In genomic region chr12:2876431-2877046, GRCh38 we compare ENCODE assay signal across 8 cellular contexts. TPM values are rescaled to one million over a fixed set of nuclear protein-coding genes. Genes with fewer than 3 reads are reported as not detected.
DNase-seq lines count a peak whose midpoint lies in the region; ATAC-seq and TF ChIP-seq lines count a peak whose summit lies in the region.

No MANE protein-coding gene starts in this region.

- H3K27ac Mint-ChIP-seq in HFFc6 = peak overlapping the region; percentile 81
- H3K27ac Mint-ChIP-seq in stimulated activated naive B cell treated with anti-CD40 and anti-IgM and Interleukin-4, amounts not matched to agents 10 μg/mL and 1 μg/mL and 100 μg/mL, for 72 hours = peak overlapping the region; percentile 85

- peak; percentile 21 to 27 for DNase-seq in stimulated activated CD4-positive, alpha-beta T cell treated with anti-CD3 and anti-CD28 coated beads, Interleukin-2, amount 100 ng/mL, for 48 hours
- no peak for DNase-seq in stimulated activated CD4-positive, alpha-beta T cell treated with anti-CD3 and anti-CD28 coated beads, Interleukin-4, amount 100 ng/mL, for 4 hours
- peak; percentile 13 for DNase-seq in HFFc6
- DNase-seq in NCI-H146 treated with DMSO at 0.1 percent for 48 hours (lab: John Stamatoyannopoulos, UW; ENCODE audit: unreplicated experiment) = peak; percentile 4
- no peak for DNase-seq in ascending aorta (ENCODE audit: low spot score in 2 of 2)
- peak; percentile 51 for DNase-seq in iPS-NIHi7 (ENCODE audit: extremely low spot score)
- DNase-seq in stimulated activated naive B cell treated with anti-CD40 and anti-IgM and Interleukin-4, amounts not matched to agents 10 μg/mL and 1 μg/mL and 100 μg/mL, for 72 hours = peak; percentile 20
- no peak for DNase-seq in NCI-H2029 (lab: John Stamatoyannopoulos, UW)

- TF ChIP-seq CTCF in HFFc6 (IDR thresholded peaks at IDR 0.05) (no peak), ascending aorta (IDR thresholded peaks at IDR 0.05) (no peak)

- H3K27ac ChIP-seq in ascending aorta = peak overlapping the region in 1 of 2 donors; percentile 96

- peaks cover 19% of the 10 kb centered on the region for H3K4me1 Mint-ChIP-seq in HFFc6 (ENCODE audit: low read depth)
- H3K4me1 Mint-ChIP-seq in stimulated activated naive B cell treated with anti-CD40 and anti-IgM and Interleukin-4, amounts not matched to agents 10 μg/mL and 1 μg/mL and 100 μg/mL, for 72 hours = peaks cover 14 to 32% of the 10 kb centered on the region in 2 donors

- peak overlapping the region; percentile 94 to 99 for H3K4me3 ChIP-seq in ascending aorta

- H3K36me3 Mint-ChIP-seq in HFFc6 (ENCODE audit: low read depth) = peaks cover 5% of the 10 kb centered on the region; the same call in 1 of the 2 replicates
- H3K36me3 Mint-ChIP-seq in stimulated activated naive B cell treated with anti-CD40 and anti-IgM and Interleukin-4, amounts not matched to agents 10 μg/mL and 1 μg/mL and 100 μg/mL, for 72 hours = peaks cover 4 to 7% of the 10 kb centered on the region in 2 donors

- no peaks in the 10 kb centered on the region for H3K36me3 ChIP-seq in ascending aorta

- H3K4me1 ChIP-seq in ascending aorta = peaks cover 0 to 16% of the 10 kb centered on the region in 2 donors

- no peaks in the 10 kb centered on the region for H3K9me3 Mint-ChIP-seq in HFFc6
- no peaks in the 10 kb centered on the region for H3K9me3 Mint-ChIP-seq in stimulated activated naive B cell treated with anti-CD40 and anti-IgM and Interleukin-4, amounts not matched to agents 10 μg/mL and 1 μg/mL and 100 μg/mL, for 72 hours

- H3K27me3 ChIP-seq in ascending aorta = no peaks in the 10 kb centered on the region

- H3K27me3 Mint-ChIP-seq in HFFc6 (ENCODE audit: insufficient read depth) = peaks cover 4% of the 10 kb centered on the region; the same call in 1 of the 2 replicates
- no peaks in the 10 kb centered on the region for H3K27me3 Mint-ChIP-seq in stimulated activated naive B cell treated with anti-CD40 and anti-IgM and Interleukin-4, amounts not matched to agents 10 μg/mL and 1 μg/mL and 100 μg/mL, for 72 hours

- ATAC-seq in stimulated activated naive B cell treated with anti-CD40 and anti-IgM and Interleukin-4, amounts not matched to agents 10 μg/mL and 1 μg/mL and 100 μg/mL, for 72 hours (replicated peaks) = peak; percentile 61 to 68

- intact Hi-C loops in ascending aorta (cut with DNase I) = loop anchor here (1.0 to 5.0 kb wide), 2 partner anchors 14 to 81 kb away; partner anchors contain the start of genes TEAD4 and TULP3

- peak overlapping the region; percentile 97 for H3K4me3 Mint-ChIP-seq in HFFc6
- peak overlapping the region; percentile 84 to 97 for H3K4me3 Mint-ChIP-seq in stimulated activated naive B cell treated with anti-CD40 and anti-IgM and Interleukin-4, amounts not matched to agents 10 μg/mL and 1 μg/mL and 100 μg/mL, for 72 hours

- no peaks in the 10 kb centered on the region for H3K9me3 ChIP-seq in ascending aorta

RNA-seq across cellular contexts. Expression of gene FOXM1, which starts 0.4 kb away (rescaled TPM):
- total RNA-seq in HFFc6 (2021; fragmentation: NEBNext Ultra II Directional; extraction: Animal tissue kit (Norgen Biotek cat#: 25700)) = 10 to 100 TPM; 41.9 to 96.4 (median 89.6) TPM
- total RNA-seq in ascending aorta = not detected

RNA-seq across cellular contexts. Expression of gene RHNO1, which starts 0.5 kb away (rescaled TPM):
- 10 to 100 TPM; 25.4 to 47.3 (median 39.7) TPM for total RNA-seq in HFFc6 (2021; fragmentation: NEBNext Ultra II Directional; extraction: Animal tissue kit (Norgen Biotek cat#: 25700))
- total RNA-seq in ascending aorta = 2.9 TPM

RNA-seq across cellular contexts. Expression of gene TULP3, which starts 14.2 kb away (rescaled TPM):
- total RNA-seq in HFFc6 (2021; fragmentation: NEBNext Ultra II Directional; extraction: Animal tissue kit (Norgen Biotek cat#: 25700)) = 10 to 100 TPM; 25.8 to 34.0 (median 31.6) TPM
- 24.8 TPM for total RNA-seq in ascending aorta

RNA-seq across cellular contexts. Expression of gene TEX52, which starts 19.7 kb away (rescaled TPM):
- total RNA-seq in HFFc6 (2021; fragmentation: NEBNext Ultra II Directional; extraction: Animal tissue kit (Norgen Biotek cat#: 25700)) = not detected
- total RNA-seq in ascending aorta = not detected

RNA-seq across cellular contexts. Expression of gene NRIP2, which starts 41.7 kb away (rescaled TPM):
- total RNA-seq in HFFc6 (2021; fragmentation: NEBNext Ultra II Directional; extraction: Animal tissue kit (Norgen Biotek cat#: 25700)) = not detected
- 9.7 TPM for total RNA-seq in ascending aorta

Comparison
In these comparisons a context has a peak if more than half of its experiments do, and no peak if none do; other contexts are left out.
1. DNase-seq: peak in stimulated activated CD4-positive, alpha-beta T cell treated with anti-CD3 and anti-CD28 coated beads, Interleukin-2, amount 100 ng/mL, for 48 hours (2 of 2), HFFc6 (single experiment), NCI-H146 treated with DMSO at 0.1 percent for 48 hours (single experiment), iPS-NIHi7 (single experiment) and stimulated activated naive B cell treated with anti-CD40 and anti-IgM and Interleukin-4, amounts not matched to agents 10 μg/mL and 1 μg/mL and 100 μg/mL, for 72 hours (single experiment); none in stimulated activated CD4-positive, alpha-beta T cell treated with anti-CD3 and anti-CD28 coated beads, Interleukin-4, amount 100 ng/mL, for 4 hours (0 of 2), ascending aorta (0 of 2) and NCI-H2029 (single experiment).
2. RNA of gene FOXM1, which starts 0.4 kb away (total RNA-seq): 41.9 to 96.4 TPM in HFFc6; not detected in ascending aorta (single experiment); every median in the first group is over 10 times any median in the second.